Comparison of ENCODE assay signal across 13 cellular contexts in the genomic region with DNA sequence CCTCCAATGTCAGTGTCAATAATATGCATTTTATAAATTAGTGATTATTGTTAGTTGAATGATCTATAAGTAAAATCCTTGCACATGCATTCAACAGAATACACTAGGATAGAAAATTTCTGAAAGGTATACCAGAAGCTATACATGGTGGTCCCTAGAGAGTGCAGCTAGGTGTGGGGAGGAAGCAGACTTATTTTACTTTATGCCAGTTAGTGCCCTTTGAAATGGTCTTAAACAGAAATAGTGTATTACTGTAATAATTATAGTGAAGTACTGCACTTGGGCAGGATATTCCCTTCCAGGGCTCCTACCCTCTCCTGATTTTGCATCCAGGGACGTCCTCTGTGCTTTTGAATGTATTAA. TPM values are rescaled to one million over a fixed set of nuclear protein-coding genes. Genes with fewer than 3 reads are reported as not detected.
DNase-seq lines count a peak whose midpoint lies in the region; ATAC-seq, FAIRE-seq and TF ChIP-seq lines count a peak whose summit lies in the region.
"Had no signal": no experiment of that assay in that cellular context is flagged by ENCODE, and none has a peak within 500 bp of the region (broad histone marks: within the 10 kb centered on the region; RNA-seq: fewer than 3 reads in every experiment).

No MANE protein-coding gene starts in this region.

- peak overlapping the region in 1 of 7 donors; percentile 86 for H3K27ac Mint-ChIP-seq in CD14-positive monocyte
- peak overlapping the region in 3 of 5 experiments; percentile 42 to 83 (median 71) for H3K27ac Mint-ChIP-seq in brain

- no peak overlapping the region for H3K9ac ChIP-seq in neural cell (ENCODE audit: low read length)

- no peaks in the 10 kb centered on the region for H3K27me3 ChIP-seq in neural cell (ENCODE audit: insufficient read depth, low read depth, low read length)
- H3K27me3 ChIP-seq: Peyer's patch, thyroid gland had no signal

- H3K36me3 Mint-ChIP-seq in CD14-positive monocyte = peaks cover 0 to 5% of the 10 kb centered on the region in 2 donors
- peaks cover 3% of the 10 kb centered on the region for H3K36me3 Mint-ChIP-seq in brain

- H3K27me3 Mint-ChIP-seq in CD14-positive monocyte (ENCODE audit: low read depth in 3 of 3) = peaks cover 0 to 3% (median 2%) of the 10 kb centered on the region in 3 donors
- no peaks in the 10 kb centered on the region for H3K27me3 Mint-ChIP-seq in brain

- TF ChIP-seq EP300 in neural cell (conservative IDR thresholded peaks at IDR 0.05; ENCODE audit: poor library complexity, severe bottlenecking) = no peak

- no peaks in the 10 kb centered on the region for H3F3A ChIP-seq in neural cell (ENCODE audit: insufficient read depth, low read length, poor library complexity, severe bottlenecking)

- TF ChIP-seq CTCF in CD14-positive monocyte (IDR thresholded peaks at IDR 0.05) (peak; percentile 44), brain (conservative IDR thresholded peaks at IDR 0.05) (peak; percentile 4 to 51), neural cell (IDR thresholded peaks at IDR 0.05; ENCODE audit: poor library complexity, severe bottlenecking) (peak; percentile 50), D721Med (IDR thresholded peaks at IDR 0.05; ENCODE audit: insufficient read depth, missing control alignments) (no peak)

- DNase-seq in CD14-positive monocyte (ENCODE audit: low spot score) (no peak), pons (ENCODE audit: low spot score) (no peak), GDM1 (lab: John Stamatoyannopoulos, UW) (no peak), D721Med (ENCODE audit: insufficient read length, low spot score) (no peak), NCI-H524 treated with DMSO at 0.1 percent for 48 hours (lab: John Stamatoyannopoulos, UW) (no peak)
- DNase-seq: activated T-cell treated with anti-CD3 and anti-CD28 coated beads, Interleukin-2, amount 50 U/mL, for 4 hours; NCI-H1436 treated with DMSO at 0.1 percent for 48 hours; Peyer's patch; stimulated activated CD4-positive, alpha-beta T cell treated with anti-CD3 and anti-CD28 coated beads, Interleukin-15, amount 100 ng/mL, for 24 hours had no signal

- H3K4me3 ChIP-seq in neural cell (ENCODE audit: low read length) = no peak overlapping the region
- H3K4me3 ChIP-seq: Peyer's patch, thyroid gland had no signal

- H3K4me1 Mint-ChIP-seq in CD14-positive monocyte (peaks cover 25% of the 10 kb centered on the region), brain (peaks cover 19% of the 10 kb centered on the region)

- H3K9me3 Mint-ChIP-seq in CD14-positive monocyte (no peaks in the 10 kb centered on the region), brain (no peaks in the 10 kb centered on the region)
- H3K9me3 Mint-ChIP-seq: activated T-cell treated with anti-CD3 and anti-CD28 coated beads, Interleukin-2, amount 50 U/mL, for 4 hours had no signal

- no peaks in the 10 kb centered on the region for H3K9me2 ChIP-seq in neural cell (ENCODE audit: insufficient read depth, low read length)

- intact Hi-C loops in CD14-positive monocyte (cut with micrococcal nuclease) = no loop called here

- H3K9me3 ChIP-seq in neural cell (ENCODE audit: low read length) = no peaks in the 10 kb centered on the region
- H3K9me3 ChIP-seq: Peyer's patch, thyroid gland had no signal

- TF ChIP-seq RAD21 in neural cell (conservative IDR thresholded peaks at IDR 0.05) = no peak

- no peak for FAIRE-seq in D721Med (lab: Jason Lieb, UNC)

- no peak overlapping the region for H3K4me2 ChIP-seq in neural cell (ENCODE audit: low read length)

- no peaks in the 10 kb centered on the region for H4K20me1 ChIP-seq in neural cell (ENCODE audit: insufficient read depth)

- H2AFZ ChIP-seq in neural cell (ENCODE audit: low read depth, low read length) = no peak overlapping the region

- H3K4me3 Mint-ChIP-seq in CD14-positive monocyte (no peak overlapping the region), brain (no peak overlapping the region)
- H3K4me3 Mint-ChIP-seq: activated T-cell treated with anti-CD3 and anti-CD28 coated beads, Interleukin-2, amount 50 U/mL, for 4 hours had no signal

- ATAC-seq in HG03175 (IDR thresholded peaks at IDR 0.05; ENCODE audit: unreplicated experiment) = peak; percentile 12
- ATAC-seq: activated T-cell treated with anti-CD3 and anti-CD28 coated beads, Interleukin-2, amount 50 U/mL, for 4 hours had no signal

- H3K79me2 ChIP-seq in neural cell (replicated peaks; ENCODE audit: insufficient read depth, low read length) = no peaks in the 10 kb centered on the region

- no peaks in the 10 kb centered on the region for H3K36me3 ChIP-seq in neural cell (ENCODE audit: insufficient read depth, low read length)
- H3K36me3 ChIP-seq: Peyer's patch, thyroid gland had no signal

- H3K27ac ChIP-seq in neural cell (ENCODE audit: low read length) = no peak overlapping the region

TF ChIP-seq in neural cell, 6 proteins besides CTCF, POLR2A, EP300 and RAD21:
- no peak for TF ChIP-seq TAF1 (IDR thresholded peaks at IDR 0.05; ENCODE audit: low read depth)
- TF ChIP-seq SMC3 (conservative IDR thresholded peaks at IDR 0.05; ENCODE audit: poor library complexity) = peak; percentile 20

RNA-seq across cellular contexts. Expression of a gene that starts 23.2 kb away (rescaled TPM):
- polyA plus RNA-seq in CD14-positive monocyte = 1 to 10 TPM; 2.7 to 4.0 TPM
- polyA plus RNA-seq in brain (ENCODE audit: insufficient read depth, low read depth, low replicate concordance) = 34.3 TPM
- 81.7 and 89.6 TPM in 2 replicates for polyA plus RNA-seq in neural cell
- 120 and 145 TPM in 2 replicates for polyA minus RNA-seq in neural cell
